22 cellular contexts compared by ENCODE assay signal in genomic region chr5:141788296-141788980, GRCh38.
"Had no signal": no experiment of that assay in that cellular context is flagged by ENCODE, and none has a peak within 500 bp of the region (broad histone marks: within the 10 kb centered on the region; RNA-seq: fewer than 3 reads in every experiment).

No MANE protein-coding gene starts in this region.

- H3K4me1 Mint-ChIP-seq: activated CD4-positive, alpha-beta memory T cell treated with anti-CD3 and anti-CD28 coated beads, Interleukin-2, amount 10 ng/mL, durations not matched to agents 7 days and 5 days; activated naive CD8-positive, alpha-beta T cell treated with anti-CD3 and anti-CD28 coated beads, Interleukin-2, amount 10 ng/mL, durations not matched to agents 7 days and 5 days; naive thymus-derived CD4-positive, alpha-beta T cell had no signal

- ATAC-seq: activated T-cell treated with anti-CD3 and anti-CD28 coated beads, Interleukin-2, amount 50 U/mL, for 72 hours; effector memory CD8-positive, alpha-beta T cell; left cardiac atrium; naive thymus-derived CD4-positive, alpha-beta T cell; pancreas; right cardiac atrium; T-helper 17 cell had no signal

- H3K27me3 ChIP-seq: pancreas, thyroid gland had no signal

- H3K27ac Mint-ChIP-seq: activated CD4-positive, alpha-beta memory T cell treated with anti-CD3 and anti-CD28 coated beads, Interleukin-2, amount 10 ng/mL, durations not matched to agents 7 days and 5 days; activated naive CD4-positive, alpha-beta T cell treated with anti-CD3 and anti-CD28 coated beads for 36 hours; activated naive CD8-positive, alpha-beta T cell treated with anti-CD3 and anti-CD28 coated beads, Interleukin-2, amount 10 ng/mL, durations not matched to agents 7 days and 5 days; activated T-cell treated with anti-CD3 and anti-CD28 coated beads, Interleukin-2, amount 50 U/mL, for 72 hours; effector memory CD8-positive, alpha-beta T cell; T-helper 17 cell had no signal

- H3K4me3 Mint-ChIP-seq: activated CD4-positive, alpha-beta memory T cell treated with anti-CD3 and anti-CD28 coated beads, Interleukin-2, amount 10 ng/mL, durations not matched to agents 7 days and 5 days; activated naive CD4-positive, alpha-beta T cell treated with anti-CD3 and anti-CD28 coated beads for 36 hours; activated naive CD8-positive, alpha-beta T cell treated with anti-CD3 and anti-CD28 coated beads, Interleukin-2, amount 10 ng/mL, durations not matched to agents 7 days and 5 days; activated T-cell treated with anti-CD3 and anti-CD28 coated beads, Interleukin-2, amount 50 U/mL, for 72 hours; effector memory CD8-positive, alpha-beta T cell; naive thymus-derived CD4-positive, alpha-beta T cell; T-helper 17 cell had no signal

- H3K36me3 Mint-ChIP-seq: activated naive CD8-positive, alpha-beta T cell treated with anti-CD3 and anti-CD28 coated beads, Interleukin-2, amount 10 ng/mL, durations not matched to agents 7 days and 5 days; naive thymus-derived CD4-positive, alpha-beta T cell had no signal

- H3K36me3 ChIP-seq: esophagus muscularis mucosa, neutrophil, pancreas, thyroid gland had no signal

- DNase-seq: activated CD4-positive, alpha-beta memory T cell treated with anti-CD3 and anti-CD28 coated beads, Interleukin-2, amount 10 ng/mL, durations not matched to agents 7 days and 5 days; activated CD4-positive, alpha-beta T cell treated with anti-CD3 and anti-CD28 coated beads for 48 hours; activated effector memory CD4-positive, alpha-beta T cell treated with Interleukin-2 at 50 U/mL for 16 hours; activated naive CD4-positive, alpha-beta T cell treated with anti-CD3 and anti-CD28 coated beads for 36 hours; activated naive CD8-positive, alpha-beta T cell treated with anti-CD3 and anti-CD28 coated beads, Interleukin-2, amount 10 ng/mL, durations not matched to agents 7 days and 5 days; activated T-cell treated with anti-CD3 and anti-CD28 coated beads, Interleukin-2, amount 50 U/mL, for 72 hours; amniotic stem cell; dermis blood vessel endothelial cell; effector memory CD8-positive, alpha-beta T cell; hypothalamus; left cardiac atrium; mesenchymal stem cell; naive thymus-derived CD4-positive, alpha-beta T cell; pancreas; right cardiac atrium; stimulated activated CD4-positive, alpha-beta T cell treated with anti-CD3 and anti-CD28 coated beads, Interleukin-4, amount 100 ng/mL, for 24 hours; stimulated activated naive CD4-positive, alpha-beta T cell treated with Interleukin-2 at 50 U/mL for 16 hours; SW 1271; T-helper 17 cell; thyroid gland had no signal

- H3K4me1 ChIP-seq: esophagus muscularis mucosa, pancreas, thyroid gland had no signal

- H3K27ac ChIP-seq: esophagus muscularis mucosa, neutrophil, pancreas, thyroid gland had no signal

- H3K9me3 ChIP-seq: esophagus muscularis mucosa, neutrophil, pancreas, thyroid gland had no signal

- H3K4me3 ChIP-seq: esophagus muscularis mucosa, pancreas, thyroid gland had no signal

- H3K9me3 Mint-ChIP-seq: activated CD4-positive, alpha-beta memory T cell treated with anti-CD3 and anti-CD28 coated beads, Interleukin-2, amount 10 ng/mL, durations not matched to agents 7 days and 5 days; activated naive CD4-positive, alpha-beta T cell treated with anti-CD3 and anti-CD28 coated beads for 36 hours; activated naive CD8-positive, alpha-beta T cell treated with anti-CD3 and anti-CD28 coated beads, Interleukin-2, amount 10 ng/mL, durations not matched to agents 7 days and 5 days; activated T-cell treated with anti-CD3 and anti-CD28 coated beads, Interleukin-2, amount 50 U/mL, for 72 hours; effector memory CD8-positive, alpha-beta T cell; naive thymus-derived CD4-positive, alpha-beta T cell had no signal
